12 cellular contexts compared by ENCODE assay signal in the genomic region with DNA sequence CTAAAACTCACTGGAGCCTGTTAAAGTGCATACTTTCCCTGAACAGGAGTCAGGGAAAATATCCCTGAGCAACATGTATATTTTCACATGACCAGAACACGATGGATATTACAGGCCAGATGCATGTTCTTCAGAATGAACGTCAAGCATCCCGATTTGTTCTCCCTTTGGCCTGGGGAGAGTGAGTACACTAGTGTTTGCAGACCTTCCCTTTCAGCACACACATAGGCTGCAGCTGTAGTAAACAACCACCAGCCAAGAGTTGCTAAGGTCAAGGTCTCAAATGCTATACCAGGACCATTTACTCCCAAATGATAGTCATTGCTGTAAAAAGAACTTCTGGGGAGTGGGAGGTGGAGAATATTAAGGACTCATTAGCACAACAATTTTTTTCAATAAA. TPM values are rescaled to one million over a fixed set of nuclear protein-coding genes. Genes with fewer than 3 reads are reported as not detected.
DNase-seq lines count a peak whose midpoint lies in the region; ATAC-seq and TF ChIP-seq lines count a peak whose summit lies in the region.
"Had no signal": no experiment of that assay in that cellular context is flagged by ENCODE, and none has a peak within 500 bp of the region (broad histone marks: within the 10 kb centered on the region; RNA-seq: fewer than 3 reads in every experiment).

No MANE protein-coding gene starts in this region.

- peak overlapping the region in 3 of 4 donors; percentile 90 to 99 (median 91) for H3K27ac ChIP-seq in Peyer's patch
- peak overlapping the region; percentile 94 to 96 (median 96) for H3K27ac ChIP-seq in gastrocnemius medialis
- H3K27ac ChIP-seq in ovary: no peak overlapping the region

- ATAC-seq in gastrocnemius medialis (no peak), HG03442 (IDR thresholded peaks at IDR 0.05; ENCODE audit: unreplicated experiment) (no peak), sciatic nerve (no peak)

- in situ Hi-C loops in G401 (cut with HindIII; ENCODE audit: low sequenced_read_pairs) (no loop called here), gastrocnemius medialis (cut with MboI; ENCODE audit: low sequenced_read_pairs in 4 of 4) (no loop called here)

- intact Hi-C loops in gastrocnemius medialis (cut with DNase I; ENCODE audit: low total_unique reads) (loop anchor here (10.0 kb wide), 3 partner anchors 296 to 1076 kb away; partner anchors contain the start of gene KLF5), ovary (cut with DNase I) (loop anchor here in 1 of 4 donors (10.0 kb wide), 1 partner anchor 296 kb away; no protein-coding TSS in a partner anchor), sciatic nerve (cut with DNase I) (no loop called here)

- 9 to 15% (median 13%) methylated on average over 3 of the region's 3 CpGs for WGBS in ovary, 3 donors

- no peaks in the 10 kb centered on the region for H3K9me3 ChIP-seq in Peyer's patch
- no peaks in the 10 kb centered on the region for H3K9me3 ChIP-seq in gastrocnemius medialis
- no peaks in the 10 kb centered on the region for H3K9me3 ChIP-seq in ovary

- TF ChIP-seq EP300 in ovary (IDR thresholded peaks at IDR 0.05): no peak

- H3K4me1 ChIP-seq in Peyer's patch: peaks cover 0 to 24% (median 5%) of the 10 kb centered on the region in 4 donors
- H3K4me1 ChIP-seq in gastrocnemius medialis: peaks cover 36 to 45% of the 10 kb centered on the region in 2 donors
- H3K4me1 ChIP-seq in ovary (ENCODE audit: insufficient read depth): peaks cover 11% of the 10 kb centered on the region

- TF ChIP-seq POLR2A in Peyer's patch (IDR thresholded peaks at IDR 0.05) (no peak), gastrocnemius medialis (IDR thresholded peaks at IDR 0.05) (no peak), ovary (IDR thresholded peaks at IDR 0.05) (no peak)

- TF ChIP-seq CTCF in Peyer's patch (IDR thresholded peaks at IDR 0.05): no peak
- TF ChIP-seq CTCF in foreskin fibroblast (IDR thresholded peaks at IDR 0.05; ENCODE audit: low read depth, low read length): no peak
- TF ChIP-seq CTCF in gastrocnemius medialis (IDR thresholded peaks at IDR 0.05 in 4 of 5, conservative IDR thresholded peaks at IDR 0.05 in 1 of 5): no peak
- no peak for TF ChIP-seq CTCF in ovary (IDR thresholded peaks at IDR 0.05)

- DNase-seq in G401 (ENCODE audit: low spot score): peak; percentile 37
- no peak for DNase-seq in Peyer's patch
- peak in 1 of 2 donors; percentile 21 for DNase-seq in foreskin fibroblast
- DNase-seq in gastrocnemius medialis: no peak
- no peak for DNase-seq in ovary
- no peak for DNase-seq in sciatic nerve (ENCODE audit: low spot score)
- DNase-seq: activated effector memory CD4-positive, alpha-beta T cell treated with anti-CD3 and anti-CD28 coated beads, Interleukin-2, amount 50 U/mL, for 16 hours; HCEC 1CT; MV-4-11; small intestine; T1000 had no signal

- H3K4me3 ChIP-seq in Peyer's patch: no peak overlapping the region
- peak overlapping the region; percentile 4 to 71 for H3K4me3 ChIP-seq in foreskin fibroblast (ENCODE audit: low read depth in 1 of 2, low read length in 2 of 2)
- no peak overlapping the region for H3K4me3 ChIP-seq in gastrocnemius medialis
- H3K4me3 ChIP-seq in ovary: no peak overlapping the region

- no peaks in the 10 kb centered on the region for H3K36me3 ChIP-seq in Peyer's patch
- H3K36me3 ChIP-seq in gastrocnemius medialis: no peaks in the 10 kb centered on the region
- H3K36me3 ChIP-seq in ovary: no peaks in the 10 kb centered on the region

- H3K27me3 ChIP-seq in Peyer's patch (no peaks in the 10 kb centered on the region), gastrocnemius medialis (no peaks in the 10 kb centered on the region), ovary (no peaks in the 10 kb centered on the region)

RNA-seq across cellular contexts. Expression of gene KLF12, which starts 3.0 kb away (rescaled TPM):
- total RNA-seq in G401 (2014; rRNA removed; shearing (Covaris generic)): not detected in 2 replicates
- total RNA-seq in Peyer's patch (10 to 100 TPM in 1 of 4 donors, 1 to 10 TPM in 3; 1.4 to 23.1 (median 2.7) TPM), gastrocnemius medialis (1 to 10 TPM; 3.2 to 7.6 (median 5.7) TPM), ovary (10 to 100 TPM in 5 of 7 donors, 1 to 10 TPM in 2; 8.2 to 22.1 (median 16.3) TPM), sciatic nerve (22.4 TPM)
- 1 to 10 TPM; 3.6 to 8.7 TPM for polyA plus RNA-seq in ovary

Comparison
In these comparisons a context has a peak if more than half of its experiments do, and no peak if none do; other contexts are left out.
1. H3K27ac ChIP-seq: peak in Peyer's patch (3 of 4) and gastrocnemius medialis (4 of 4); none in ovary (0 of 2).
2. H3K4me3 ChIP-seq: peak in foreskin fibroblast (2 of 2); none in Peyer's patch (0 of 4), gastrocnemius medialis (0 of 4) and ovary (single experiment).